In the genomic region with DNA sequence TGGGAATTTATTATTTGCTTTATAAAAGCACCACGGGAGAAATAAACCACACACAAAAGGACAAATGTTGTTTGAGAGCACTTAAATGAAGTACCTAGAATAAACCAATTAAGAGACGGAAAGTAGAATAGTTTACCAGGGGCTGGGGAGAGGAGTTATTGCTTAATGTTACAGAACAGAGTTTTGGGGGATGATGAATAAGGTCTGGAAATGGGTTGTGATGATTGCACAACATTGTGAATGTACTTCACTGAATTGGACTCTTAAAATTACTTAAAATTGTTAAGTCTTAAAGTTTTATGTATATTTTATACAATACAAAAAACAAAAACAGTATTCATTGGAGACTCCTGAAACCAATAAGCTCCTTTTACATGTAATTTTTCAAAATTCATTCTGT, we compare ENCODE assay signal across 8 cellular contexts. TPM values are rescaled to one million over a fixed set of nuclear protein-coding genes. Genes with fewer than 3 reads are reported as not detected.
DNase-seq lines count a peak whose midpoint lies in the region; ATAC-seq and TF ChIP-seq lines count a peak whose summit lies in the region.

No MANE protein-coding gene starts in this region.

- H3K27ac ChIP-seq in heart left ventricle (peak overlapping the region in 11 of 12 donors; percentile 93 to 98 (median 96)), left lung (peak overlapping the region; percentile 88 to 90), upper lobe of right lung (peak overlapping the region; percentile 93), aorta (ENCODE audit: low read depth in 1 of 2, low read length in 2 of 2) (no peak overlapping the region)

- H3K9me3 Mint-ChIP-seq in activated naive CD8-positive, alpha-beta T cell treated with anti-CD3 and anti-CD28 coated beads for 36 hours: peaks cover 3% of the 10 kb centered on the region

- H3K27me3 Mint-ChIP-seq in activated naive CD8-positive, alpha-beta T cell treated with anti-CD3 and anti-CD28 coated beads for 36 hours: no peaks in the 10 kb centered on the region

- TF ChIP-seq CTCF in heart left ventricle (IDR thresholded peaks at IDR 0.05) (no peak), left lung (IDR thresholded peaks at IDR 0.05) (no peak), upper lobe of right lung (IDR thresholded peaks at IDR 0.05) (no peak)

- TF ChIP-seq POLR2A in heart left ventricle (IDR thresholded peaks at IDR 0.05): no peak

- H3K27ac Mint-ChIP-seq in activated naive CD8-positive, alpha-beta T cell treated with anti-CD3 and anti-CD28 coated beads for 36 hours: peak overlapping the region; percentile 94

- H3K4me1 ChIP-seq in heart left ventricle (peaks cover 0 to 54% (median 43%) of the 10 kb centered on the region in 12 donors), left lung (peaks cover 16 to 51% of the 10 kb centered on the region in 2 donors), upper lobe of right lung (peaks cover 32% of the 10 kb centered on the region), aorta (ENCODE audit: control insufficient read depth in 1 of 2, insufficient read depth in 2 of 2, low read length in 2 of 2) (peaks cover 0 to 3% of the 10 kb centered on the region in 2 donors)

- no peaks in the 10 kb centered on the region for H3K27me3 ChIP-seq in heart left ventricle
- no peaks in the 10 kb centered on the region for H3K27me3 ChIP-seq in left lung
- H3K27me3 ChIP-seq in upper lobe of right lung: no peaks in the 10 kb centered on the region
- H3K27me3 ChIP-seq in aorta (ENCODE audit: control insufficient read depth in 1 of 2, insufficient read depth in 2 of 2, low read length in 1 of 2): no peaks in the 10 kb centered on the region

- ATAC-seq in heart left ventricle (no peak), left lung (peak; percentile 32), upper lobe of right lung (no peak), HG03139 (IDR thresholded peaks at IDR 0.05; ENCODE audit: unreplicated experiment) (no peak), aorta (ENCODE audit: low FRiP score) (no peak)

- no peak for DNase-seq in heart left ventricle
- no peak for DNase-seq in cardiac septum (ENCODE audit: low spot score)
- no peak for DNase-seq in activated naive CD8-positive, alpha-beta T cell treated with anti-CD3 and anti-CD28 coated beads for 36 hours
- DNase-seq in left lung: no peak
- no peak for DNase-seq in upper lobe of right lung
- DNase-seq in aorta: no peak
- DNase-seq in NCI-H2081 treated with DMSO at 0.1 percent for 48 hours (lab: John Stamatoyannopoulos, UW): no peak

- peak overlapping the region; percentile 99 for H3K4me3 Mint-ChIP-seq in activated naive CD8-positive, alpha-beta T cell treated with anti-CD3 and anti-CD28 coated beads for 36 hours

- H3K36me3 Mint-ChIP-seq in activated naive CD8-positive, alpha-beta T cell treated with anti-CD3 and anti-CD28 coated beads for 36 hours: peaks cover 10% of the 10 kb centered on the region

- WGBS in heart left ventricle, 4 donors: 43 to 47% (median 45%) methylated on average over 2 of the region's 2 CpGs
- WGBS in aorta, 2 donors: 66 to 80% methylated on average over 2 of the region's 2 CpGs

- H3K36me3 ChIP-seq in heart left ventricle: peaks cover 0 to 31% (median 25%) of the 10 kb centered on the region in 9 donors
- peaks cover 0 to 25% of the 10 kb centered on the region in 2 donors for H3K36me3 ChIP-seq in left lung
- peaks cover 18% of the 10 kb centered on the region for H3K36me3 ChIP-seq in upper lobe of right lung
- H3K36me3 ChIP-seq in aorta (ENCODE audit: control insufficient read depth in 1 of 2, insufficient read depth in 2 of 2, low read length in 1 of 2): no peaks in the 10 kb centered on the region

- peaks cover 27% of the 10 kb centered on the region for H3K4me1 Mint-ChIP-seq in activated naive CD8-positive, alpha-beta T cell treated with anti-CD3 and anti-CD28 coated beads for 36 hours

- intact Hi-C loops in heart left ventricle (cut with DNase I): no loop called here
- intact Hi-C loops in cardiac septum (cut with DNase I): no loop called here
- intact Hi-C loops in left lung (cut with DNase I): no loop called here
- intact Hi-C loops in upper lobe of right lung (cut with DNase I): no loop called here
- intact Hi-C loops in aorta (cut with DNase I): no loop called here

- H3K4me3 ChIP-seq in heart left ventricle (peak overlapping the region in 10 of 12 donors; percentile 76 to 98 (median 88)), left lung (peak overlapping the region; percentile 2 to 90), upper lobe of right lung (peak overlapping the region; percentile 96), aorta (ENCODE audit: low read length in 2 of 2) (peak overlapping the region in 1 of 2 donors; percentile 74)

- H3K9me3 ChIP-seq in heart left ventricle (no peaks in the 10 kb centered on the region), left lung (no peaks in the 10 kb centered on the region), upper lobe of right lung (no peaks in the 10 kb centered on the region), aorta (ENCODE audit: control insufficient read depth, low read length) (no peaks in the 10 kb centered on the region)

RNA-seq across cellular contexts. Expression of gene ZBTB43, which starts 1.5 kb away (rescaled TPM):
- total RNA-seq in heart left ventricle (10 to 100 TPM; 18.0 to 42.8 (median 36.2) TPM), cardiac septum (38.9 TPM), left lung (10 to 100 TPM; 20.8 to 28.3 TPM), upper lobe of right lung (24.9 TPM), aorta (10 to 100 TPM; 12.8 to 18.4 TPM)
- polyA plus RNA-seq in heart left ventricle (10 to 100 TPM; 10.7 to 18.5 TPM), aorta (1 to 10 TPM in 1 of 2 donors, under 1 TPM in 1; 0.75 to 3.7 TPM)
- 10 to 100 TPM; 21.5 to 21.6 TPM for total RNA-seq in activated naive CD8-positive, alpha-beta T cell treated with anti-CD3 and anti-CD28 coated beads for 36 hours

RNA-seq across cellular contexts. Expression of gene ZBTB34, which starts 54.1 kb away (rescaled TPM):
- 1 to 10 TPM; 3.7 to 8.2 (median 5.2) TPM for total RNA-seq in heart left ventricle
- 1 to 10 TPM; 2.2 to 3.4 TPM for polyA plus RNA-seq in heart left ventricle
- total RNA-seq in cardiac septum: 5.7 TPM
- 1 to 10 TPM; 4.4 to 4.7 TPM for total RNA-seq in activated naive CD8-positive, alpha-beta T cell treated with anti-CD3 and anti-CD28 coated beads for 36 hours
- total RNA-seq in left lung: 10 to 100 TPM in 1 of 2 donors, 1 to 10 TPM in 1; 9.9 to 14.1 TPM
- total RNA-seq in upper lobe of right lung: 15.1 TPM
- 10 to 100 TPM; 10.5 to 12.4 TPM for total RNA-seq in aorta
- 1 to 10 TPM; 2.1 to 2.3 TPM for polyA plus RNA-seq in aorta

Comparison
In these comparisons a context has a peak if more than half of its experiments do, and no peak if none do; other contexts are left out.
1. H3K27ac ChIP-seq: peak in heart left ventricle (11 of 12), left lung (2 of 2) and upper lobe of right lung (single experiment); none in aorta (0 of 2).